24 cellular contexts compared by ENCODE assay signal in the genomic region with DNA sequence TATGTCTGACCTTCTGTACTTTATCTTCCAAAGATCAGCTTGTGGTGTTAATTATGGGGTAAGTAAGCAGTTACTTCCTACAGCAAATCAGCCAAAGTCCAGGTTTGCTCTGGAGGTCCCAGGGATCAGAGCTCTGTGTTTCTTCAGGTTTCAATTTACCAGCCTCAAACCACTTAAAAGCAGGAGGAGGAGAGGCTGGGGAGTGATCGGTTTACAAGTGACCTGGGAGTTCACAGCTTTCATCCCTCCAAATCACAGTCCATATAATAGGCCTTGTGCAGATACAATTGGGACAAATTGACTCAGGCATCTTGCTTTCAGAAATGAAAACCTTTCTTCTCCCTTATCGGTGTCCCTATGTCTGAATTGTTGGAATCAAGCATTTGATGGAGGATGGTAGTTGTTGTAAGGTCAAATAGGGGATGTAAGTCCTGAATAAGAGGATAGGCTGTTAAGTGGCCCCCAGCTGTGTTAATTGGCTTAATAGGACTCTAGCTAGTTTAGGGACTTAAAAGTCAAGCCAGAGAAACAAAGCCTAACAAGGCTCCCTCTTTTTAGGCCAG.
DNase-seq lines count a peak whose midpoint lies in the region; ATAC-seq and TF ChIP-seq lines count a peak whose summit lies in the region.
"Had no signal": no experiment of that assay in that cellular context is flagged by ENCODE, and none has a peak within 500 bp of the region (broad histone marks: within the 10 kb centered on the region; RNA-seq: fewer than 3 reads in every experiment).

No MANE protein-coding gene starts in this region.

- H3K36me3 ChIP-seq in mesenchymal stem cell (ENCODE audit: control insufficient read depth in 1 of 2, insufficient read depth in 2 of 2, low read depth in 1 of 2, low read length in 2 of 2): no peaks in the 10 kb centered on the region
- H3K36me3 ChIP-seq: adrenal gland, BLaER1, MG63, neutrophil had no signal

- no peak overlapping the region for H3K4me3 ChIP-seq in mesenchymal stem cell (ENCODE audit: insufficient read depth in 1 of 2, low read depth in 1 of 2, low read length in 2 of 2)
- H3K4me3 ChIP-seq: adrenal gland, BLaER1, GM12878, MG63, mucosa of descending colon had no signal

- no peak overlapping the region for H3K18ac ChIP-seq in mesenchymal stem cell (ENCODE audit: low read depth in 1 of 2, low read length in 2 of 2)

- no peaks in the 10 kb centered on the region for H3K4me1 ChIP-seq in mesenchymal stem cell (ENCODE audit: control insufficient read depth, insufficient read depth, low read depth, low read length)
- H3K4me1 ChIP-seq: adrenal gland had no signal

- no peak overlapping the region for H3K27ac ChIP-seq in mesenchymal stem cell (ENCODE audit: low read length, poor library complexity, severe bottlenecking)
- H3K27ac ChIP-seq: adrenal gland, BLaER1, HL-60, neutrophil had no signal

- no peak overlapping the region for H4K8ac ChIP-seq in mesenchymal stem cell (ENCODE audit: low read length)

- H2BK15ac ChIP-seq in mesenchymal stem cell (ENCODE audit: low read depth, poor library complexity, severe bottlenecking): no peak overlapping the region

- H2BK12ac ChIP-seq in mesenchymal stem cell (ENCODE audit: low read length in 2 of 2): no peak overlapping the region

- WGBS in mesenchymal stem cell: 13% methylated on average over 2 of the region's 2 CpGs

- H3K4me2 ChIP-seq in mesenchymal stem cell (ENCODE audit: low read length, poor library complexity, severe bottlenecking): no peak overlapping the region
- H3K4me2 ChIP-seq: BLaER1 had no signal

- no peak overlapping the region for H3K23ac ChIP-seq in mesenchymal stem cell (ENCODE audit: low read length in 2 of 2)

- no peak overlapping the region for H3K4ac ChIP-seq in mesenchymal stem cell (ENCODE audit: low read depth in 1 of 2, low read length in 2 of 2)

- no peaks in the 10 kb centered on the region for H3K27me3 ChIP-seq in mesenchymal stem cell (ENCODE audit: control insufficient read depth in 1 of 2, insufficient read depth in 1 of 2, low read length in 2 of 2)
- H3K27me3 ChIP-seq: adrenal gland, BLaER1, MG63, neutrophil had no signal

- no peaks in the 10 kb centered on the region for H3K9me3 ChIP-seq in mesenchymal stem cell (ENCODE audit: control insufficient read depth, low read length)
- H3K9me3 ChIP-seq: BLaER1, MG63, mucosa of descending colon, neutrophil had no signal

- peak; percentile 92 for ATAC-seq in SK-N-SH treated with all-trans-retinoic acid at 6 μM for 48 hours
- ATAC-seq: GM12878, left lobe of liver, mucosa of descending colon, T-cell had no signal

- H2BK5ac ChIP-seq in mesenchymal stem cell (ENCODE audit: low read depth, low read length, poor library complexity, severe bottlenecking): no peak overlapping the region

- H3K9ac ChIP-seq in mesenchymal stem cell (ENCODE audit: low read length): no peak overlapping the region
- H3K9ac ChIP-seq: BLaER1 had no signal

- H3K14ac ChIP-seq in mesenchymal stem cell (ENCODE audit: low read length in 2 of 2): no peak overlapping the region

- no peak overlapping the region for H2AK5ac ChIP-seq in mesenchymal stem cell (ENCODE audit: low read length, severe bottlenecking)

- no peak overlapping the region for H2AFZ ChIP-seq in mesenchymal stem cell (ENCODE audit: low read depth, low read length)

- H2BK120ac ChIP-seq in mesenchymal stem cell (ENCODE audit: low read depth, low read length): no peak overlapping the region

- peak; percentile 1 for DNase-seq in NCI-H1105 treated with DMSO at 0.1 percent for 48 hours (lab: John Stamatoyannopoulos, UW)
- no peak for DNase-seq in NCI-H1105 (lab: John Stamatoyannopoulos, UW)
- DNase-seq in NCI-H1417 treated with DMSO at 0.1 percent for 48 hours (lab: John Stamatoyannopoulos, UW): peak; percentile 70
- peak; percentile 18 for DNase-seq in mesenchymal stem cell
- no peak for DNase-seq in activated CD4-positive, alpha-beta T cell treated with anti-CD3 and anti-CD28 coated beads, Interleukin-2, amount 50 U/mL, for 4 hours
- no peak for DNase-seq in SKM-1 treated with dmso at 0.1 percent for 144 hours (lab: John Stamatoyannopoulos, UW; ENCODE audit: unreplicated experiment)
- DNase-seq in amniotic stem cell (lab: John Stamatoyannopoulos, UW): no peak
- DNase-seq: activated CD4-positive, alpha-beta T cell treated with anti-CD3 and anti-CD28 coated beads, Interleukin-2, amount 10 ng/mL, durations not matched to agents 7 days and 5 days; activated CD8-positive, alpha-beta memory T cell treated with anti-CD3 and anti-CD28 coated beads, Interleukin-2, amount 50 U/mL, for 4 hours; activated effector memory CD4-positive, alpha-beta T cell treated with Interleukin-2 at 50 U/mL for 16 hours; adrenal gland; dermis blood vessel endothelial cell; H7; MG63; mucosa of descending colon; NCI-H2029; stimulated activated CD4-positive, alpha-beta T cell treated with anti-CD3 and anti-CD28 coated beads, Interleukin-4, amount 100 ng/mL, for 4 hours; T-cell had no signal

- H3K79me1 ChIP-seq in mesenchymal stem cell (replicated peaks; ENCODE audit: low read length, poor library complexity, severe bottlenecking): no peaks in the 10 kb centered on the region

- no peak overlapping the region for H4K91ac ChIP-seq in mesenchymal stem cell (ENCODE audit: low read length)

TF ChIP-seq in SK-N-SH treated with all-trans-retinoic acid at 6 μM for 48 hours, 23 proteins besides CTCF, POLR2A, EP300 and RAD21:
- TF ChIP-seq RARB (CRISPR knock-in tag; IDR thresholded peaks at IDR 0.05) (peak; percentile 59; the same call in 1 of the 2 replicates), TOX (CRISPR knock-in tag; IDR thresholded peaks at IDR 0.05; ENCODE audit: borderline replicate concordance) (0 out of 2 replicates have a peak, but pooled peaks have one; percentile 58), ZFP30 (CRISPR knock-in tag; IDR thresholded peaks at IDR 0.05) (no peak)
TF ChIP-seq in SK-N-SH treated with all-trans-retinoic acid at 6 μM for 48 hours: peak in this region for 2.

Comparison
In these comparisons a context has a peak if more than half of its experiments do, and no peak if none do; other contexts are left out.
1. DNase-seq: peak in NCI-H1105 treated with DMSO at 0.1 percent for 48 hours (single experiment), NCI-H1417 treated with DMSO at 0.1 percent for 48 hours (single experiment) and mesenchymal stem cell (single experiment); none in NCI-H1105 (single experiment), activated CD4-positive, alpha-beta T cell treated with anti-CD3 and anti-CD28 coated beads, Interleukin-2, amount 50 U/mL, for 4 hours (0 of 2), SKM-1 treated with dmso at 0.1 percent for 144 hours (single experiment) and amniotic stem cell (single experiment).